ENCODE assay signal across 9 cellular contexts in the genomic region with DNA sequence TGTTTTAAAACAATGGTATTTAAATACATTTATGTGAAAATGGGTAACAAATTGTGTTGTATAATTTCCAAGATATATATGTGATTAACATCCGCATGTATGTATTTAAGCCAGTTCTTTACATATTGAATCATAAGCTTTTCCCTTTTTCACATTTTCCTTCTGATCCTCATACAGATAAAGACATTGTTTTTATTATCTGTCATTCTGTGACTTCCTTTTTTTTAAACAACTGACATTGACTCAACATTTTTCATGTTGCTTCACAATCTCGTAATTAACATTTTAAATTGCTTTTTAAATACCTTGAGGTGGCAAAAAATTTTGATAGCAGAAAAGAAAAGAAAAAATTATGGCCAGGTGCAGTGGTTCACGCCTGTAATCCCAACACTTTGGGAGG. TPM values are rescaled to one million over a fixed set of nuclear protein-coding genes. Genes with fewer than 3 reads are reported as not detected.
DNase-seq lines count a peak whose midpoint lies in the region; ATAC-seq and TF ChIP-seq lines count a peak whose summit lies in the region.
"Had no signal": no experiment of that assay in that cellular context is flagged by ENCODE, and none has a peak within 500 bp of the region (broad histone marks: within the 10 kb centered on the region; RNA-seq: fewer than 3 reads in every experiment).

No MANE protein-coding gene starts in this region.

- H3K27ac ChIP-seq in SJCRH30 (no peak overlapping the region), gastrocnemius medialis (peak overlapping the region; percentile 91 to 98 (median 96))

- TF ChIP-seq POLR2A in gastrocnemius medialis (IDR thresholded peaks at IDR 0.05) = no peak

- H3K36me3 ChIP-seq in SJCRH30 (no peaks in the 10 kb centered on the region), gastrocnemius medialis (peaks cover 0 to 12% of the 10 kb centered on the region in 2 donors)

- intact Hi-C loops in gastrocnemius medialis (cut with DNase I; ENCODE audit: low total_unique reads) = loop anchor here (2.0 to 10.0 kb wide), 4 partner anchors 149 to 347 kb away; a partner anchor contains a TSS
- intact Hi-C loops in sciatic nerve (cut with DNase I) = no loop called here

- H3K4me1 ChIP-seq in SJCRH30 (peaks cover 7% of the 10 kb centered on the region), gastrocnemius medialis (peaks cover 5 to 14% of the 10 kb centered on the region in 2 donors)

- no peak for TF ChIP-seq CTCF in HFF-Myc (IDR thresholded peaks at IDR 0.05; ENCODE audit: low read depth, low read length, missing control alignments)
- no peak for TF ChIP-seq CTCF in epithelial cell of proximal tubule (conservative IDR thresholded peaks at IDR 0.05; ENCODE audit: low read depth, low read length)
- no peak for TF ChIP-seq CTCF in gastrocnemius medialis (IDR thresholded peaks at IDR 0.05 in 4 of 5, conservative IDR thresholded peaks at IDR 0.05 in 1 of 5)

- in situ Hi-C loops in gastrocnemius medialis (cut with MboI; ENCODE audit: low sequenced_read_pairs in 4 of 4) = loop anchor here in 3 of 4 donors (5.0 to 10.0 kb wide), 3 partner anchors 51 to 157 kb away; a partner anchor contains a TSS

- peak overlapping the region; percentile 85; the same call in 1 of the 2 replicates for H3K4me3 ChIP-seq in HFF-Myc (replicated peaks; ENCODE audit: low read depth, low read length)
- peak overlapping the region; percentile 89 for H3K4me3 ChIP-seq in SJCRH30
- H3K4me3 ChIP-seq in epithelial cell of proximal tubule (ENCODE audit: low read depth, low read length) = peak overlapping the region; percentile 92
- peak overlapping the region; percentile 88 to 98 (median 91) for H3K4me3 ChIP-seq in gastrocnemius medialis

- ATAC-seq in gastrocnemius medialis (no peak), GM19452 (IDR thresholded peaks at IDR 0.05; ENCODE audit: unreplicated experiment) (no peak), GM21737 (IDR thresholded peaks at IDR 0.05; ENCODE audit: unreplicated experiment) (no peak), sciatic nerve (no peak)

- DNase-seq in HFF-Myc (ENCODE audit: extremely low read depth, low read depth) = no peak
- no peak for DNase-seq in SJCRH30
- DNase-seq in epithelial cell of proximal tubule (ENCODE audit: low read depth) = no peak
- no peak for DNase-seq in gastrocnemius medialis
- no peak for DNase-seq in NCI-H446 (lab: John Stamatoyannopoulos, UW)
- DNase-seq in sciatic nerve (ENCODE audit: low spot score) = no peak

- no peaks in the 10 kb centered on the region; the same call in 1 of the 2 replicates for H3K27me3 ChIP-seq in SJCRH30
- no peaks in the 10 kb centered on the region for H3K27me3 ChIP-seq in gastrocnemius medialis

- no peaks in the 10 kb centered on the region for H3K9me3 ChIP-seq in SJCRH30 (replicated peaks)
- no peaks in the 10 kb centered on the region for H3K9me3 ChIP-seq in gastrocnemius medialis

RNA-seq across cellular contexts. Expression of a gene that starts 1.4 kb away (rescaled TPM):
- total RNA-seq in SJCRH30 (2014; rRNA removed; shearing (Covaris generic)) = 38.4 and 38.6 TPM in 2 replicates
- total RNA-seq in epithelial cell of proximal tubule = 24.3 and 36.7 TPM in 2 replicates
- total RNA-seq in gastrocnemius medialis = 10 to 100 TPM; 18.4 to 39.4 (median 24.3) TPM
- total RNA-seq in sciatic nerve = 78.0 TPM

RNA-seq across cellular contexts. Expression of a gene that starts 35.2 kb away (rescaled TPM):
- 0.04 and 0.08 TPM in 2 replicates for total RNA-seq in SJCRH30 (2014; rRNA removed; shearing (Covaris generic))
- not detected in 2 replicates for total RNA-seq in epithelial cell of proximal tubule
- total RNA-seq in gastrocnemius medialis = under 1 TPM in 1 of 4 donors, not detected in 3; 0.07 TPM
- not detected for total RNA-seq in sciatic nerve
- total RNA-seq: aorta had no signal

RNA-seq across cellular contexts. Expression of a gene that starts 55.8 kb away (rescaled TPM):
- 30.9 and 43.5 TPM in 2 replicates for total RNA-seq in SJCRH30 (2014; rRNA removed; shearing (Covaris generic))
- total RNA-seq in epithelial cell of proximal tubule = 11.2 and 13.7 TPM in 2 replicates
- 10 to 100 TPM; 13.8 to 17.1 (median 15.7) TPM for total RNA-seq in gastrocnemius medialis
- total RNA-seq in sciatic nerve = 40.8 TPM
